In the genomic region with DNA sequence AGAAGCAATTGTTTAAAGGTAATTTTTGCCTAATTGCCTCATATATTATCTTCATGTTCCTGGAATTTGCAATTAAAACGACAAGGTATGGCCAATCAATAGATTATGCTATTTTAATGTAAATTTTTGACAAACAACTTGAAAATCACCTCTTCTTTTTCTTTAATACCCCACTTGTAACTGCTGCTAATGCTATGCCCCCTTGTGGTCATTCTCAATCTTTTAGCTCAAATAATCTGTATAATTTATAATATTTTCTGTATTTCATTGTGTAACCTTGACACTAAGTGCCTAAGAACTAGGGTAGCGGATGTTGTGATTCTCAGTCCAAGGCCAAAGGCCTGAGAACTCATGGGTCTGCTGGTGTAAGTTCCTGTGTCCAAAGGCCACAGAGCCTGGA, we compare ENCODE assay signal across 15 cellular contexts.
DNase-seq lines count a peak whose midpoint lies in the region; ATAC-seq, FAIRE-seq and TF ChIP-seq lines count a peak whose summit lies in the region.
"Had no signal": no experiment of that assay in that cellular context is flagged by ENCODE, and none has a peak within 500 bp of the region (broad histone marks: within the 10 kb centered on the region; RNA-seq: fewer than 3 reads in every experiment).

No MANE protein-coding gene starts in this region.

- peaks cover 0 to 5% (median 5%) of the 10 kb centered on the region in 3 experiments; a peak in 4 of 7 replicates for H3K36me3 Mint-ChIP-seq in H9 (ENCODE audit: insufficient read depth in 1 of 3, low read depth in 3 of 3)
- H3K36me3 Mint-ChIP-seq: activated CD4-positive, alpha-beta memory T cell treated with anti-CD3 and anti-CD28 coated beads for 36 hours had no signal

- no peak overlapping the region for H3K4me3 Mint-ChIP-seq in H9
- H3K4me3 Mint-ChIP-seq: activated CD4-positive, alpha-beta memory T cell treated with anti-CD3 and anti-CD28 coated beads for 36 hours had no signal

- H2BK15ac ChIP-seq in H9 (ENCODE audit: low read depth, low read length), result no peak overlapping the region

- H3T11ph ChIP-seq in H9 (ENCODE audit: low read length), result no peak overlapping the region

- no peak overlapping the region for H4K8ac ChIP-seq in H9 (replicated peaks; ENCODE audit: insufficient read length, low read depth, low read length)

- no peaks in the 10 kb centered on the region for H3K4me1 ChIP-seq in A549
- no peaks in the 10 kb centered on the region for H3K4me1 ChIP-seq in H9 (ENCODE audit: insufficient read depth, low read length)
- no peaks in the 10 kb centered on the region for H3K4me1 ChIP-seq in PC-9 (replicated peaks; ENCODE audit: insufficient read depth)
- H3K4me1 ChIP-seq in left lung, result no peaks in the 10 kb centered on the region
- H3K4me1 ChIP-seq: BE2C had no signal

- no peak overlapping the region for H3K14ac ChIP-seq in H9 (ENCODE audit: insufficient read depth, low read length)

- no peak overlapping the region for H4K91ac ChIP-seq in H9 (ENCODE audit: insufficient read length, low read depth, low read length)

- TF ChIP-seq CTCF in A549 (IDR thresholded peaks at IDR 0.05), result peak; percentile 14; the same call in 1 of the 3 replicates
- TF ChIP-seq CTCF in H9 (conservative IDR thresholded peaks at IDR 0.05), result peak; percentile 52
- peak; percentile 53 for TF ChIP-seq CTCF in PC-9 (conservative IDR thresholded peaks at IDR 0.05)
- peak; percentile 31 for TF ChIP-seq CTCF in epithelial cell of esophagus (IDR thresholded peaks at IDR 0.05; ENCODE audit: insufficient read depth, low read depth, low read length, missing control alignments)
- peak in 1 of 2 donors; percentile 16 for TF ChIP-seq CTCF in left lung (IDR thresholded peaks at IDR 0.05)

- TF ChIP-seq POLR2A in A549 (IDR thresholded peaks at IDR 0.05; ENCODE audit: low read length), result no peak
- TF ChIP-seq POLR2A in H54 (IDR thresholded peaks at IDR 0.05; ENCODE audit: low read depth, low read length), result no peak

- no peaks in the 10 kb centered on the region for H3K79me1 ChIP-seq in H9 (ENCODE audit: insufficient read depth, low read depth, low read length, poor library complexity, severe bottlenecking)

- no peaks in the 10 kb centered on the region for H3K79me2 ChIP-seq in H9 (ENCODE audit: insufficient read depth, low read length)
- H3K79me2 ChIP-seq in PC-9 (ENCODE audit: low read depth), result no peaks in the 10 kb centered on the region

- no peak overlapping the region for H3K56ac ChIP-seq in H9 (ENCODE audit: insufficient read length, low read depth, low read length)

- H2BK20ac ChIP-seq in H9 (ENCODE audit: low read depth, low read length, poor library complexity, severe bottlenecking), result no peak overlapping the region

- CTCF ChIA-PET in A549 (lab: Yijun Ruan, JAX), result interaction anchor here (0.6 to 1.2 kb wide), 2 partner anchors 9 to 337 kb away, joined by 3 read pairs; no protein-coding TSS in a partner anchor
- CTCF ChIA-PET in PC-9 (lab: Charles Lee), result interaction anchor here (1.0 kb wide), 1 partner anchor 446 kb away, joined by 3 read pairs; no protein-coding TSS in a partner anchor

- FAIRE-seq in A549 (lab: Jason Lieb, UNC) (no peak), H54 (lab: Jason Lieb, UNC) (no peak)
- FAIRE-seq: H1, kidney had no signal

- WGBS in A549 (ENCODE audit: missing lambda C conversion rate), result 38% methylated on average over 2 of the region's 2 CpGs
- no CpG with 5 or more reads among the region's 2 CpGs for WGBS in H9 (ENCODE audit: extremely low coverage, insufficient read length, low lambda C conversion rate)

- H3K4me2 ChIP-seq in A549 (no peak overlapping the region), H9 (ENCODE audit: insufficient read depth, insufficient read length, low read length) (no peak overlapping the region), PC-9 (no peak overlapping the region)

- H4K20me1 ChIP-seq in H9 (ENCODE audit: control insufficient read depth, insufficient read depth, insufficient read length) (no peaks in the 10 kb centered on the region), PC-9 (ENCODE audit: insufficient read depth) (no peaks in the 10 kb centered on the region)

- peaks cover 68 to 70% of the 10 kb centered on the region in 2 experiments for H3K9me3 Mint-ChIP-seq in H9
- H3K9me3 Mint-ChIP-seq: activated CD4-positive, alpha-beta memory T cell treated with anti-CD3 and anti-CD28 coated beads for 36 hours; activated T-helper 2 cell treated with anti-CD3 and anti-CD28 coated beads, Interferon-gamma antibody, Interleukin-2, Interleukin-4, amounts not matched to agents 10 μg/mL and 5 μg/mL and 100 μg/mL, durations not matched to agents 14 hours and 24 hours and 36 hours had no signal

- no peak overlapping the region for H2BK120ac ChIP-seq in H9 (ENCODE audit: low read depth, low read length, poor library complexity, severe bottlenecking)

- no peaks in the 10 kb centered on the region for H3K4me1 Mint-ChIP-seq in H9

- no peaks in the 10 kb centered on the region for H3K36me3 ChIP-seq in PC-9 (ENCODE audit: low read depth)
- no peaks in the 10 kb centered on the region for H3K36me3 ChIP-seq in left lung
- H3K36me3 ChIP-seq: BE2C had no signal

- no peak overlapping the region for H3K27ac Mint-ChIP-seq in H9
- H3K27ac Mint-ChIP-seq: activated CD4-positive, alpha-beta memory T cell treated with anti-CD3 and anti-CD28 coated beads for 36 hours; activated T-helper 2 cell treated with anti-CD3 and anti-CD28 coated beads, Interferon-gamma antibody, Interleukin-2, Interleukin-4, amounts not matched to agents 10 μg/mL and 5 μg/mL and 100 μg/mL, durations not matched to agents 14 hours and 24 hours and 36 hours had no signal

- H3K23ac ChIP-seq in H9 (ENCODE audit: insufficient read length, low read depth, low read length), result no peak overlapping the region

- H3K27me3 Mint-ChIP-seq in H9 (ENCODE audit: low read depth), result no peaks in the 10 kb centered on the region
- H3K27me3 Mint-ChIP-seq: activated CD4-positive, alpha-beta memory T cell treated with anti-CD3 and anti-CD28 coated beads for 36 hours had no signal

- no peaks in the 10 kb centered on the region for H3F3A ChIP-seq in PC-9 (ENCODE audit: insufficient read depth, low read depth)

- no peak overlapping the region for H2AK5ac ChIP-seq in H9 (ENCODE audit: insufficient read length, low read length)

- no peaks in the 10 kb centered on the region for H3K23me2 ChIP-seq in H9 (ENCODE audit: insufficient read length, low read depth, low read length, poor library complexity, severe bottlenecking)

- H3K27ac ChIP-seq in A549, result no peak overlapping the region
- no peak overlapping the region for H3K27ac ChIP-seq in H9 (ENCODE audit: insufficient read length, low read depth, low read length)
- no peak overlapping the region for H3K27ac ChIP-seq in PC-9
- no peak overlapping the region for H3K27ac ChIP-seq in left lung

- ATAC-seq in A549 (no peak), left lung (no peak)

- no peak for TF ChIP-seq RAD21 in A549 (conservative IDR thresholded peaks at IDR 0.05 in 1 of 2, IDR thresholded peaks at IDR 0.05 in 1 of 2)

- POLR2A ChIA-PET in A549 (lab: Yijun Ruan, JAX), result no interaction called here
- POLR2A ChIA-PET in PC-9 (lab: Charles Lee; ENCODE audit: unreplicated experiment), result interaction anchor here (0.5 kb wide), 1 partner anchor 411 kb away, joined by 5 read pairs; no protein-coding TSS in a partner anchor

- peak in 1 of 2 experiments; percentile 1 for DNase-seq in A549 (ENCODE audit: low read depth in 1 of 2, low spot score in 1 of 2)
- DNase-seq in H9, result no peak
- DNase-seq in PC-9, result no peak
- peak; percentile 32 for DNase-seq in epithelial cell of esophagus (ENCODE audit: low read depth)
- DNase-seq in left lung, result no peak
- DNase-seq in stimulated activated CD4-positive, alpha-beta T cell treated with anti-CD3 and anti-CD28 coated beads, Interleukin-15, amount 100 ng/mL, for 24 hours, result no peak
- DNase-seq in GM19238 (ENCODE audit: insufficient read length, low spot score), result no peak
- DNase-seq in H54 (ENCODE audit: insufficient read length, low spot score), result no peak
- DNase-seq: activated CD4-positive, alpha-beta memory T cell treated with anti-CD3 and anti-CD28 coated beads for 36 hours; BE2C; kidney; NCI-H1048; NCI-H2227 treated with DMSO at 0.1 percent for 48 hours had no signal

- no TSS peak for BruUV-seq in PC-9 (replicated peaks; lab: Mats Ljungman, UMichigan)

- H2AFZ ChIP-seq in H9 (ENCODE audit: low read length) (no peak overlapping the region), PC-9 (no peak overlapping the region)

- TF ChIP-seq EP300 in A549 (IDR thresholded peaks at IDR 0.05), result no peak

- no peak overlapping the region for H3K4me3 ChIP-seq in A549
- no peak overlapping the region for H3K4me3 ChIP-seq in PC-9
- H3K4me3 ChIP-seq in epithelial cell of esophagus (ENCODE audit: low read length), result no peak overlapping the region
- H3K4me3 ChIP-seq in left lung, result no peak overlapping the region

- H3K9me2 ChIP-seq in PC-9 (ENCODE audit: insufficient read depth), result no peaks in the 10 kb centered on the region

- H4K5ac ChIP-seq in H9 (ENCODE audit: insufficient read length, low read depth, low read length), result no peak overlapping the region

- no peak overlapping the region for H3K9ac ChIP-seq in H9 (ENCODE audit: extremely low read depth, insufficient read length, low read length)

- no peak overlapping the region for H2BK12ac ChIP-seq in H9 (ENCODE audit: insufficient read length, low read depth, low read length)

- no peak overlapping the region for H3K4ac ChIP-seq in H9 (ENCODE audit: low read depth, low read length)

- H3K9me3 ChIP-seq in A549 (no peaks in the 10 kb centered on the region), H9 (ENCODE audit: control insufficient read depth, low read depth, low read length) (peaks cover 5% of the 10 kb centered on the region), PC-9 (ENCODE audit: insufficient read depth, low read depth) (no peaks in the 10 kb centered on the region), left lung (no peaks in the 10 kb centered on the region)
- H3K9me3 ChIP-seq: BE2C had no signal

- H2BK5ac ChIP-seq in H9 (ENCODE audit: insufficient read length, low read length), result no peak overlapping the region

- H3K27me3 ChIP-seq in H9 (ENCODE audit: insufficient read depth, low read length) (no peaks in the 10 kb centered on the region), PC-9 (ENCODE audit: insufficient read depth, low read depth) (no peaks in the 10 kb centered on the region), left lung (no peaks in the 10 kb centered on the region)
- H3K27me3 ChIP-seq: BE2C had no signal

- H3K18ac ChIP-seq in H9 (ENCODE audit: insufficient read length, low read depth, low read length), result no peak overlapping the region

- intact Hi-C loops in PC-9 (cut with micrococcal nuclease; ENCODE audit: unreplicated experiment), result no loop called here
- intact Hi-C loops in left lung (cut with DNase I), result no loop called here

TF ChIP-seq in A549, 52 proteins besides CTCF, POLR2A, EP300 and RAD21:
- TF ChIP-seq CHD4 (IDR thresholded peaks at IDR 0.05; ENCODE audit: borderline replicate concordance) (no peak), JUNB (IDR thresholded peaks at IDR 0.05) (no peak), EHMT2 (IDR thresholded peaks at IDR 0.05; ENCODE audit: low read depth) (no peak), ZSCAN20 (CRISPR knock-in tag; IDR thresholded peaks at IDR 0.05) (no peak), HES2 (IDR thresholded peaks at IDR 0.05) (no peak), HEYL (CRISPR knock-in tag; IDR thresholded peaks at IDR 0.05) (no peak)
